In the genomic region with DNA sequence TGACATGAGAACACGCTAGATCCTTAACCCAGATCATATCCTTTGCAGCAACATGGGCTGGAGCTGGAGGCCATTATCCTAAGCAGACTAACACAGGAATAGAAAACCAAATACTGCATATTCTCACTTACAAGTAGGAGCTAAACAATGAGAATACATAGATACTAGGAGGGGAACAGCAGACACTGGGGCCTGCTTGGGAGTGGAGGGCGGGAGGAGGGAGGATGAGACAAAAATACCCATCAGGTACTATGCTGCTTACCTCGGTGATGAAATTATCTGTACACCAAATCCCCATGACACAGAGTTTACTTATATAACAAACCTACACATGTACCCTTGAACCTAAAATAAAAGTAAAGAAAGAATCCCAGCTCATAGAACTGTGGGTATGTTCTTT, we compare ENCODE assay signal across 22 cellular contexts. TPM values are rescaled to one million over a fixed set of nuclear protein-coding genes. Genes with fewer than 3 reads are reported as not detected.
A peak's percentile ranks its signal among the peaks of the same experiment; 100 is the strongest.
DNase-seq lines count a peak whose midpoint lies in the region; ATAC-seq, FAIRE-seq and TF ChIP-seq lines count a peak whose summit lies in the region.
"Had no signal": no experiment of that assay in that cellular context is flagged by ENCODE, and none has a peak within 500 bp of the region (broad histone marks: within the 10 kb centered on the region; RNA-seq: fewer than 3 reads in every experiment).

No MANE protein-coding gene starts in this region.

- no peak overlapping the region for H3K4me3 ChIP-seq in H1 (ENCODE audit: extremely low read depth in 1 of 4, insufficient read depth in 2 of 4, low read depth in 3 of 4, low read length in 4 of 4)
- H3K4me3 ChIP-seq: mucosa of descending colon had no signal

- no peaks in the 10 kb centered on the region for H3K27me3 Mint-ChIP-seq in activated CD8-positive, alpha-beta memory T cell treated with anti-CD3 and anti-CD28 coated beads, Interleukin-2, amount 10 ng/mL, durations not matched to agents 7 days and 5 days
- H3K27me3 Mint-ChIP-seq in IgD-negative memory B cell, result no peaks in the 10 kb centered on the region
- H3K27me3 Mint-ChIP-seq in progenitor cell of endocrine pancreas, result peaks cover 16% of the 10 kb centered on the region
- H3K27me3 Mint-ChIP-seq: stimulated activated naive CD8-positive, alpha-beta T cell treated with anti-CD3 and anti-CD28 coated beads, Interleukin-15, Interleukin-2, amounts not matched to agents 100 ng/mL and 50 ng/mL, for 24 hours had no signal

- H2BK120ac ChIP-seq in H1 (replicated peaks; ENCODE audit: low read depth, low read length), result no peak overlapping the region

- H3K79me2 ChIP-seq in H1 (ENCODE audit: control insufficient read depth in 1 of 2, insufficient read depth in 2 of 2, low read length in 2 of 2), result no peaks in the 10 kb centered on the region

- no peak for DNase-seq in activated CD8-positive, alpha-beta memory T cell treated with anti-CD3 and anti-CD28 coated beads, Interleukin-2, amount 10 ng/mL, durations not matched to agents 7 days and 5 days
- DNase-seq in activated CD8-positive, alpha-beta memory T cell treated with anti-CD3 and anti-CD28 coated beads, Interleukin-2, amount 50 U/mL, for 4 hours, result no peak
- DNase-seq in H1 (ENCODE audit: low read depth in 1 of 2, low spot score in 2 of 2) (no peak), progenitor cell of endocrine pancreas (ENCODE audit: low spot score, unreplicated experiment) (no peak), GM10266 (ENCODE audit: extremely low spot score) (no peak), DMS53 (lab: John Stamatoyannopoulos, UW) (no peak)
- DNase-seq: activated naive CD8-positive, alpha-beta T cell treated with anti-CD3 and anti-CD28 coated beads, Interleukin-2, amount 10 ng/mL, durations not matched to agents 7 days and 5 days; effector memory CD4-positive, alpha-beta T cell; hypothalamus; left cardiac atrium; mucosa of descending colon; NCI-H2029; NCI-H510A; OCI-M1; SJCRH30 had no signal

- TF ChIP-seq POLR2A in H1 (IDR thresholded peaks at IDR 0.05; ENCODE audit: control extremely low read depth in 1 of 2, low read depth in 2 of 2, low read length in 2 of 2), result no peak

- 0 out of 2 replicates have a peak overlapping the region, but pooled peaks have one; percentile 39 for H2BK12ac ChIP-seq in H1 (ENCODE audit: low read depth, low read length)

- peaks cover 2% of the 10 kb centered on the region for H3K36me3 Mint-ChIP-seq in activated CD8-positive, alpha-beta memory T cell treated with anti-CD3 and anti-CD28 coated beads, Interleukin-2, amount 10 ng/mL, durations not matched to agents 7 days and 5 days
- H3K36me3 Mint-ChIP-seq in IgD-negative memory B cell (no peaks in the 10 kb centered on the region), progenitor cell of endocrine pancreas (ENCODE audit: insufficient read depth) (no peaks in the 10 kb centered on the region)
- H3K36me3 Mint-ChIP-seq: activated naive CD8-positive, alpha-beta T cell treated with anti-CD3 and anti-CD28 coated beads, Interleukin-2, amount 10 ng/mL, durations not matched to agents 7 days and 5 days had no signal

- no peak overlapping the region for H3K23ac ChIP-seq in H1 (ENCODE audit: insufficient read length)

- H3K27me3 ChIP-seq in H1 (replicated peaks in 1 of 4; ENCODE audit: control insufficient read depth in 3 of 4, extremely low read depth in 1 of 4, insufficient read depth in 3 of 4, low read length in 3 of 4), result peaks cover 0 to 11% (median 9%) of the 10 kb centered on the region in 4 experiments; a peak in 5 of 7 replicates
- H3K27me3 ChIP-seq: cardiac muscle cell, SJCRH30 had no signal

- H3K4me1 ChIP-seq in H1 (replicated peaks in 1 of 4; ENCODE audit: control insufficient read depth in 3 of 4, insufficient read depth in 4 of 4, low read length in 3 of 4), result peaks cover 11 to 26% (median 17%) of the 10 kb centered on the region in 4 experiments

- H3K4me3 Mint-ChIP-seq in activated CD8-positive, alpha-beta memory T cell treated with anti-CD3 and anti-CD28 coated beads, Interleukin-2, amount 10 ng/mL, durations not matched to agents 7 days and 5 days, result peak overlapping the region; percentile 15
- H3K4me3 Mint-ChIP-seq in IgD-negative memory B cell, result peak overlapping the region; percentile 89 to 97 (median 94)
- H3K4me3 Mint-ChIP-seq in progenitor cell of endocrine pancreas (ENCODE audit: low read depth), result peak overlapping the region; percentile 84

- H3K56ac ChIP-seq in H1 (replicated peaks; ENCODE audit: insufficient read length, low read depth, low read length), result no peak overlapping the region

- no peak overlapping the region for H4K8ac ChIP-seq in H1 (ENCODE audit: extremely low read depth, insufficient read depth, low read length)

- CTCF ChIA-PET in activated CD8-positive, alpha-beta memory T cell treated with anti-CD3 and anti-CD28 coated beads, Interleukin-2, amount 10 ng/mL, durations not matched to agents 7 days and 5 days (lab: Charles Lee), result interaction anchor here (0.8 to 5.4 kb wide), 7 partner anchors 10 to 176 kb away, joined by 3 to 51 read pairs (median 3); partner anchors contain the start of genes ATPAF1 and MKNK1
- CTCF ChIA-PET in H1 (lab: Charles Lee; ENCODE audit: partially characterized antibody), result interaction anchor here (1.1 to 14.2 kb wide), 6 partner anchors 14 to 108 kb away, joined by 3 to 126 read pairs (median 20); partner anchors contain the start of gene MKNK1

- FAIRE-seq in H1 (lab: Jason Lieb, UNC), result no peak
- FAIRE-seq: G401.6 had no signal

- peaks cover 7% of the 10 kb centered on the region; the same call in 1 of the 2 replicates for H3K23me2 ChIP-seq in H1 (ENCODE audit: low read depth, low read length)

- no peak overlapping the region for H2AK5ac ChIP-seq in H1 (ENCODE audit: low read depth, low read length)

- H3K4ac ChIP-seq in H1 (replicated peaks; ENCODE audit: insufficient read length, low read depth, low read length), result no peak overlapping the region

- H3K4me2 ChIP-seq in H1 (ENCODE audit: insufficient read depth in 1 of 2, low read depth in 2 of 2, low read length in 2 of 2), result no peak overlapping the region

- no peak overlapping the region for H2AFZ ChIP-seq in H1 (ENCODE audit: low read length)

- TF ChIP-seq CTCF in H1 (IDR thresholded peaks at IDR 0.05; ENCODE audit: control extremely low read depth in 1 of 3, insufficient read depth in 1 of 3, low read depth in 1 of 3, low read length in 3 of 3) (no peak), progenitor cell of endocrine pancreas (IDR thresholded peaks at IDR 0.05; ENCODE audit: unreplicated experiment) (no peak), GM10266 (IDR thresholded peaks at IDR 0.05; ENCODE audit: control insufficient read depth, insufficient read depth, low read depth, missing control alignments) (no peak)

- no peaks in the 10 kb centered on the region for H4K20me1 ChIP-seq in H1 (replicated peaks in 1 of 2; ENCODE audit: control insufficient read depth in 1 of 2, insufficient read depth in 2 of 2, low read length in 2 of 2)

- H3K14ac ChIP-seq in H1 (ENCODE audit: insufficient read length), result no peak overlapping the region

- ATAC-seq in activated CD8-positive, alpha-beta memory T cell treated with anti-CD3 and anti-CD28 coated beads, Interleukin-2, amount 10 ng/mL, durations not matched to agents 7 days and 5 days, result no peak
- ATAC-seq in GM18858 (IDR thresholded peaks at IDR 0.05; ENCODE audit: unreplicated experiment), result no peak
- ATAC-seq: GM23338, left cardiac atrium, mucosa of descending colon had no signal

- H3K4me1 Mint-ChIP-seq in activated CD8-positive, alpha-beta memory T cell treated with anti-CD3 and anti-CD28 coated beads, Interleukin-2, amount 10 ng/mL, durations not matched to agents 7 days and 5 days, result peaks cover 51% of the 10 kb centered on the region
- H3K4me1 Mint-ChIP-seq in IgD-negative memory B cell (peaks cover 9 to 27% (median 19%) of the 10 kb centered on the region in 3 donors), progenitor cell of endocrine pancreas (ENCODE audit: low read depth) (peaks cover 20% of the 10 kb centered on the region)

- TF ChIP-seq RAD21 in H1 (IDR thresholded peaks at IDR 0.05 in 1 of 2, conservative IDR thresholded peaks at IDR 0.05 in 1 of 2; ENCODE audit: low read depth in 2 of 2, low read length in 2 of 2), result no peak

- H3K9ac ChIP-seq in H1 (replicated peaks in 1 of 4; ENCODE audit: extremely low read depth in 1 of 4, low read depth in 3 of 4, low read length in 3 of 4), result no peak overlapping the region

- no peaks in the 10 kb centered on the region for H3K9me3 Mint-ChIP-seq in activated CD8-positive, alpha-beta memory T cell treated with anti-CD3 and anti-CD28 coated beads, Interleukin-2, amount 10 ng/mL, durations not matched to agents 7 days and 5 days (ENCODE audit: low read depth)
- no peaks in the 10 kb centered on the region for H3K9me3 Mint-ChIP-seq in IgD-negative memory B cell
- no peaks in the 10 kb centered on the region for H3K9me3 Mint-ChIP-seq in progenitor cell of endocrine pancreas (ENCODE audit: low read depth)
- H3K9me3 Mint-ChIP-seq: activated naive CD8-positive, alpha-beta T cell treated with anti-CD3 and anti-CD28 coated beads, Interleukin-2, amount 10 ng/mL, durations not matched to agents 7 days and 5 days; GM23338; stimulated activated naive CD8-positive, alpha-beta T cell treated with anti-CD3 and anti-CD28 coated beads, Interleukin-15, Interleukin-2, amounts not matched to agents 100 ng/mL and 50 ng/mL, for 24 hours had no signal

- H2BK20ac ChIP-seq in H1 (ENCODE audit: low read length), result 0 out of 2 replicates have a peak overlapping the region, but pooled peaks have one; percentile 35

- no peaks in the 10 kb centered on the region for H3K9me3 ChIP-seq in H1 (ENCODE audit: insufficient read depth in 2 of 2, low read depth in 1 of 2, low read length in 1 of 2)
- H3K9me3 ChIP-seq: mucosa of descending colon, SJCRH30 had no signal

- no peak overlapping the region for H2BK15ac ChIP-seq in H1 (ENCODE audit: low read length)

- no peaks in the 10 kb centered on the region for H3K79me1 ChIP-seq in H1 (ENCODE audit: low read depth, low read length)

- 85% methylated on average over 3 of the region's 3 CpGs; no CpG with 5 or more reads in 1 of the 2 experiments for WGBS in H1 (ENCODE audit: extremely low coverage in 1 of 2, insufficient coverage in 1 of 2, insufficient read length in 1 of 2, insufficient replicate concordance in 2 of 2, low coverage in 1 of 2, low lambda C conversion rate in 2 of 2, missing lambda C conversion rate in 1 of 2), 2 experiments

- H2BK5ac ChIP-seq in H1 (ENCODE audit: low read depth, low read length), result no peak overlapping the region

- no peaks in the 10 kb centered on the region for H3K36me3 ChIP-seq in H1 (ENCODE audit: control insufficient read depth in 2 of 4, insufficient read depth in 4 of 4, low read length in 3 of 4)
- H3K36me3 ChIP-seq: cardiac muscle cell, SJCRH30 had no signal

- no peak overlapping the region for H3K27ac Mint-ChIP-seq in activated CD8-positive, alpha-beta memory T cell treated with anti-CD3 and anti-CD28 coated beads, Interleukin-2, amount 10 ng/mL, durations not matched to agents 7 days and 5 days
- peak overlapping the region in 1 of 3 donors; percentile 29 for H3K27ac Mint-ChIP-seq in IgD-negative memory B cell
- H3K27ac Mint-ChIP-seq in progenitor cell of endocrine pancreas, result no peak overlapping the region
- H3K27ac Mint-ChIP-seq: GM23338 had no signal

- no peak overlapping the region for H3K27ac ChIP-seq in H1 (ENCODE audit: low read depth, low read length)
- H3K27ac ChIP-seq: cardiac muscle cell, SJCRH30 had no signal

- H4K5ac ChIP-seq in H1 (ENCODE audit: insufficient read length, low read depth, low read length), result no peak overlapping the region

- TF ChIP-seq EP300 in H1 (IDR thresholded peaks at IDR 0.05; ENCODE audit: borderline replicate concordance in 1 of 2, low read depth in 2 of 2, low read length in 2 of 2), result no peak

- H4K91ac ChIP-seq in H1 (replicated peaks; ENCODE audit: insufficient read length, low read length), result no peak overlapping the region

- POLR2A ChIA-PET in H1 (lab: Charles Lee; ENCODE audit: partially characterized antibody), result interaction anchor here (1.3 to 2.2 kb wide), 5 partner anchors 11 to 24 kb away, joined by 3 to 7 read pairs (median 4); partner anchors contain the start of gene MKNK1

- H3K18ac ChIP-seq in H1 (ENCODE audit: extremely low read depth, low read length), result no peak overlapping the region

RNA-seq across cellular contexts. Expression of gene MOB3C, which starts 1.2 kb away (rescaled TPM):
- total RNA-seq in activated CD8-positive, alpha-beta memory T cell treated with anti-CD3 and anti-CD28 coated beads, Interleukin-2, amount 10 ng/mL, durations not matched to agents 7 days and 5 days, result 10 to 100 TPM; 18.3 to 20.7 TPM
- polyA plus RNA-seq in IgD-negative memory B cell, result 10.7 TPM
- 5.1 and 5.8 TPM in 2 replicates for total RNA-seq in H1 (2021; fragmentation: NEBNext Ultra II Directional; extraction: Animal tissue kit (Norgen Biotek cat#: 25700))
- polyA plus RNA-seq in H1 (2011; rRNA removed), result 6.6 and 7.9 TPM in 2 replicates
- polyA plus RNA-seq in H1 (2011; cell fraction: cytosol; rRNA removed), result 4.8 TPM
- 5.9 TPM for polyA plus RNA-seq in H1 (2011; cell fraction: nucleus; rRNA removed)
- polyA plus RNA-seq in H1 (2012, experiment 1 of 2), result 4.7 to 6.3 TPM (median 5.8 TPM) in 4 replicates
- polyA plus RNA-seq in H1 (2012, experiment 2 of 2), result 4.1 TPM
- polyA plus RNA-seq in H1 (2013, experiment 1 of 2), result 2.7 TPM
- polyA plus RNA-seq in H1 (2013, experiment 2 of 2), result 2.8 TPM
- 6.1 and 9.2 TPM in 2 replicates for polyA minus RNA-seq in H1 (2011; rRNA and poly(A)+ RNA removed)
- polyA minus RNA-seq in H1 (2011; cell fraction: cytosol; rRNA and poly(A)+ RNA removed), result 2.9 TPM
- polyA minus RNA-seq in H1 (2011; cell fraction: nucleus; rRNA and poly(A)+ RNA removed), result 6.0 TPM
- 5.5 and 5.6 TPM in 2 replicates for total RNA-seq in progenitor cell of endocrine pancreas

RNA-seq across cellular contexts. Expression of gene MKNK1, which starts 13.8 kb away (rescaled TPM):
- total RNA-seq in activated CD8-positive, alpha-beta memory T cell treated with anti-CD3 and anti-CD28 coated beads, Interleukin-2, amount 10 ng/mL, durations not matched to agents 7 days and 5 days, result 10 to 100 TPM; 70.6 to 78.6 TPM
- 20.8 TPM for polyA plus RNA-seq in IgD-negative memory B cell
- 21.5 and 23.9 TPM in 2 replicates for total RNA-seq in H1 (2021; fragmentation: NEBNext Ultra II Directional; extraction: Animal tissue kit (Norgen Biotek cat#: 25700))
- 13.9 and 16.3 TPM in 2 replicates for polyA plus RNA-seq in H1 (2011; rRNA removed)
- polyA plus RNA-seq in H1 (2011; cell fraction: cytosol; rRNA removed), result 19.1 TPM
- polyA plus RNA-seq in H1 (2011; cell fraction: nucleus; rRNA removed), result 30.3 TPM
- polyA plus RNA-seq in H1 (2012, experiment 1 of 2), result 17.2 to 24.1 TPM (median 18.9 TPM) in 4 replicates
- polyA plus RNA-seq in H1 (2012, experiment 2 of 2), result 15.5 TPM
- polyA plus RNA-seq in H1 (2013, experiment 1 of 2), result 22.1 TPM
- polyA plus RNA-seq in H1 (2013, experiment 2 of 2), result 21.1 TPM
- polyA minus RNA-seq in H1 (2011; rRNA and poly(A)+ RNA removed), result 13.5 and 13.6 TPM in 2 replicates
- 13.2 TPM for polyA minus RNA-seq in H1 (2011; cell fraction: cytosol; rRNA and poly(A)+ RNA removed)
- polyA minus RNA-seq in H1 (2011; cell fraction: nucleus; rRNA and poly(A)+ RNA removed), result 15.8 TPM
- total RNA-seq in progenitor cell of endocrine pancreas, result 29.3 and 31.9 TPM in 2 replicates

RNA-seq across cellular contexts. Expression of gene ATPAF1, which starts 50.3 kb away (rescaled TPM):
- 10 to 100 TPM; 44.2 to 44.3 TPM for total RNA-seq in activated CD8-positive, alpha-beta memory T cell treated with anti-CD3 and anti-CD28 coated beads, Interleukin-2, amount 10 ng/mL, durations not matched to agents 7 days and 5 days
- polyA plus RNA-seq in IgD-negative memory B cell, result 55.1 TPM
- 44.6 and 46.7 TPM in 2 replicates for total RNA-seq in H1 (2021; fragmentation: NEBNext Ultra II Directional; extraction: Animal tissue kit (Norgen Biotek cat#: 25700))
- 41.4 and 55.9 TPM in 2 replicates for polyA plus RNA-seq in H1 (2011; rRNA removed)
- polyA plus RNA-seq in H1 (2011; cell fraction: cytosol; rRNA removed), result 63.8 TPM
- polyA plus RNA-seq in H1 (2011; cell fraction: nucleus; rRNA removed), result 22.2 TPM
- 43.2 to 52.2 TPM (median 45.1 TPM) in 4 replicates for polyA plus RNA-seq in H1 (2012, experiment 1 of 2)
- 18.8 TPM for polyA plus RNA-seq in H1 (2012, experiment 2 of 2)
- polyA plus RNA-seq in H1 (2013, experiment 1 of 2), result 29.8 TPM
- 33.2 TPM for polyA plus RNA-seq in H1 (2013, experiment 2 of 2)
- polyA minus RNA-seq in H1 (2011; rRNA and poly(A)+ RNA removed), result 60.5 and 74.1 TPM in 2 replicates
- polyA minus RNA-seq in H1 (2011; cell fraction: cytosol; rRNA and poly(A)+ RNA removed), result 34.8 TPM
- polyA minus RNA-seq in H1 (2011; cell fraction: nucleus; rRNA and poly(A)+ RNA removed), result 41.1 TPM
- total RNA-seq in progenitor cell of endocrine pancreas, result 52.7 and 53.9 TPM in 2 replicates

RNA-seq across cellular contexts. Expression of gene TEX38, which starts 53.8 kb away (rescaled TPM):
- total RNA-seq in activated CD8-positive, alpha-beta memory T cell treated with anti-CD3 and anti-CD28 coated beads, Interleukin-2, amount 10 ng/mL, durations not matched to agents 7 days and 5 days, result not detected
- not detected for polyA plus RNA-seq in IgD-negative memory B cell
- not detected in 2 replicates for total RNA-seq in H1 (2021; fragmentation: NEBNext Ultra II Directional; extraction: Animal tissue kit (Norgen Biotek cat#: 25700))
- 0.09 and 0.33 TPM in 2 replicates for polyA plus RNA-seq in H1 (2011; rRNA removed)
- polyA plus RNA-seq in H1 (2011; cell fraction: cytosol; rRNA removed), result not detected
- 0.26 TPM for polyA plus RNA-seq in H1 (2011; cell fraction: nucleus; rRNA removed)
- polyA plus RNA-seq in H1 (2012, experiment 1 of 2), result 0.37 TPM in 1 of 4 replicates, not detected in the others
- polyA plus RNA-seq in H1 (2012, experiment 2 of 2), result not detected
- polyA plus RNA-seq in H1 (2013, experiment 1 of 2), result 0.20 TPM
- polyA plus RNA-seq in H1 (2013, experiment 2 of 2), result 0.17 TPM
- 0.76 TPM in 1 of 2 replicates, not detected in the other for polyA minus RNA-seq in H1 (2011; rRNA and poly(A)+ RNA removed)
- not detected for polyA minus RNA-seq in H1 (2011; cell fraction: cytosol; rRNA and poly(A)+ RNA removed)
- polyA minus RNA-seq in H1 (2011; cell fraction: nucleus; rRNA and poly(A)+ RNA removed), result 0.70 TPM
- 0.31 and 0.38 TPM in 2 replicates for total RNA-seq in progenitor cell of endocrine pancreas
- total RNA-seq: activated naive CD8-positive, alpha-beta T cell treated with anti-CD3 and anti-CD28 coated beads, Interleukin-2, amount 10 ng/mL, durations not matched to agents 7 days and 5 days; GM23338; mucosa of descending colon; posterior vena cava; SJCRH30 had no signal
- polyA plus RNA-seq: GM23338 had no signal

Comparison
In these comparisons a context has a peak if more than half of its experiments do, and no peak if none do; other contexts are left out.
1. H3K4me3 Mint-ChIP-seq: peak in every context shown above with its lines; median percentile 94 in IgD-negative memory B cell; 84 in progenitor cell of endocrine pancreas; 15 in activated CD8-positive, alpha-beta memory T cell treated with anti-CD3 and anti-CD28 coated beads, Interleukin-2, amount 10 ng/mL, durations not matched to agents 7 days and 5 days.